In genomic region chr13:50912851-50913250, GRCh38 we compare ENCODE assay signal across 1 cellular context.
TF ChIP-seq lines count a peak whose summit lies in the region.

No MANE protein-coding gene starts in this region.

TF ChIP-seq in IMR-90, 13 proteins besides CTCF, POLR2A, EP300 and RAD21:
- TF ChIP-seq MAFK (IDR thresholded peaks at IDR 0.05; ENCODE audit: low read depth, low read length): no peak
- TF ChIP-seq SMC3 (IDR thresholded peaks at IDR 0.05; ENCODE audit: low read depth, low read length): no peak
- TF ChIP-seq MAZ (IDR thresholded peaks at IDR 0.05; ENCODE audit: borderline replicate concordance, low read depth, low read length): no peak
- TF ChIP-seq RFX5 (IDR thresholded peaks at IDR 0.05; ENCODE audit: low read depth, low read length): no peak
- no peak for TF ChIP-seq ELK1 (IDR thresholded peaks at IDR 0.05; ENCODE audit: borderline replicate concordance, low read depth, low read length)
- TF ChIP-seq FOS (IDR thresholded peaks at IDR 0.05; ENCODE audit: low read depth, low read length): no peak
- no peak for TF ChIP-seq RCOR1 (IDR thresholded peaks at IDR 0.05; ENCODE audit: insufficient replicate concordance, low read length)
- no peak for TF ChIP-seq CHD1 (IDR thresholded peaks at IDR 0.05; ENCODE audit: low read depth, low read length)
